ENCODE assay signal across 16 cellular contexts in genomic region chr2:99956232-99957030, GRCh38.
"Had no signal": no experiment of that assay in that cellular context is flagged by ENCODE, and none has a peak within 500 bp of the region (broad histone marks: within the 10 kb centered on the region; RNA-seq: fewer than 3 reads in every experiment).

No MANE protein-coding gene starts in this region.

- H3K4me1 ChIP-seq: pancreas, tibial artery, uterus had no signal

- H3K27me3 ChIP-seq: pancreas, tibial artery, uterus had no signal

- H3K4me1 Mint-ChIP-seq: activated naive CD8-positive, alpha-beta T cell treated with anti-CD3 and anti-CD28 coated beads, Interleukin-2, amount 10 ng/mL, durations not matched to agents 7 days and 5 days had no signal

- H3K36me3 ChIP-seq: pancreas, tibial artery, uterus had no signal

- H3K4me3 ChIP-seq: pancreas, tibial artery, uterus had no signal

- DNase-seq: activated naive CD8-positive, alpha-beta T cell treated with anti-CD3 and anti-CD28 coated beads, Interleukin-2, amount 10 ng/mL, durations not matched to agents 7 days and 5 days; central memory CD4-positive, alpha-beta T cell; cortex of kidney; effector CD8-positive, alpha-beta T cell; foreskin fibroblast; glutamatergic neuron; kidney glomerular epithelial cell; left ventricle myocardium superior; pancreas; stimulated activated CD4-positive, alpha-beta T cell treated with anti-CD3 and anti-CD28 coated beads, Interleukin-1b, Interleukin-23, amount 100 ng/mL, for 48 hours; tibial artery; uterus had no signal

- H3K27ac ChIP-seq: pancreas, tibial artery, uterus had no signal

- H3K9me3 ChIP-seq: pancreas, tibial artery, uterus had no signal

- ATAC-seq: activated CD4-positive, CD25-positive, alpha-beta regulatory T cell treated with anti-CD3 and anti-CD28 coated beads, Interleukin-2, amount 50 U/mL, for 24 hours; left ventricle myocardium superior; pancreas had no signal

- H3K4me3 Mint-ChIP-seq: activated naive CD8-positive, alpha-beta T cell treated with anti-CD3 and anti-CD28 coated beads, Interleukin-2, amount 10 ng/mL, durations not matched to agents 7 days and 5 days; activated T-helper 1 cell treated with anti-CD3 and anti-CD28 coated beads, Interleukin-12 subunit alpha, Interleukin-12 subunit beta, Interleukin-2, Interleukin-4 antibody, amounts not matched to agents 30 ng/mL and 10 ng/mL and 1 ng/mL, durations not matched to agents 14 hours and 24 hours and 36 hours; brain; T-helper 2 cell treated with Interferon-gamma antibody and Interleukin-4, amounts not matched to agents 5 μg/mL and 100 μg/mL, for 36 hours had no signal

- H3K9me3 Mint-ChIP-seq: activated naive CD8-positive, alpha-beta T cell treated with anti-CD3 and anti-CD28 coated beads, Interleukin-2, amount 10 ng/mL, durations not matched to agents 7 days and 5 days; activated T-helper 1 cell treated with anti-CD3 and anti-CD28 coated beads, Interleukin-12 subunit alpha, Interleukin-12 subunit beta, Interleukin-2, Interleukin-4 antibody, amounts not matched to agents 30 ng/mL and 10 ng/mL and 1 ng/mL, durations not matched to agents 14 hours and 24 hours and 36 hours; T-helper 2 cell treated with Interferon-gamma antibody and Interleukin-4, amounts not matched to agents 5 μg/mL and 100 μg/mL, for 36 hours had no signal

- H3K27ac Mint-ChIP-seq: activated naive CD8-positive, alpha-beta T cell treated with anti-CD3 and anti-CD28 coated beads, Interleukin-2, amount 10 ng/mL, durations not matched to agents 7 days and 5 days; activated T-helper 1 cell treated with anti-CD3 and anti-CD28 coated beads, Interleukin-12 subunit alpha, Interleukin-12 subunit beta, Interleukin-2, Interleukin-4 antibody, amounts not matched to agents 30 ng/mL and 10 ng/mL and 1 ng/mL, durations not matched to agents 14 hours and 24 hours and 36 hours; T-helper 2 cell treated with Interferon-gamma antibody and Interleukin-4, amounts not matched to agents 5 μg/mL and 100 μg/mL, for 36 hours had no signal

- H3K36me3 Mint-ChIP-seq: activated naive CD8-positive, alpha-beta T cell treated with anti-CD3 and anti-CD28 coated beads, Interleukin-2, amount 10 ng/mL, durations not matched to agents 7 days and 5 days had no signal
